Comparison of ENCODE assay signal across 16 cellular contexts in genomic region chr2:15795426-15795825, GRCh38.
"Had no signal": no experiment of that assay in that cellular context is flagged by ENCODE, and none has a peak within 500 bp of the region (broad histone marks: within the 10 kb centered on the region; RNA-seq: fewer than 3 reads in every experiment).

No MANE protein-coding gene starts in this region.

- H3K4me1 Mint-ChIP-seq: activated naive CD8-positive, alpha-beta T cell treated with anti-CD3 and anti-CD28 coated beads, Interleukin-2, amount 50 U/mL, for 24 hours; naive thymus-derived CD4-positive, alpha-beta T cell; T-cell had no signal

- H3K27ac ChIP-seq: ascending aorta, esophagus squamous epithelium, stomach, thoracic aorta, vagina, WERI-Rb-1 had no signal

- H3K4me3 ChIP-seq: ascending aorta, esophagus squamous epithelium, lung, stomach, thoracic aorta, vagina had no signal

- H3K4me1 ChIP-seq: ascending aorta, vagina had no signal

- H3K4me3 Mint-ChIP-seq: activated naive CD8-positive, alpha-beta T cell treated with anti-CD3 and anti-CD28 coated beads, Interleukin-2, amount 50 U/mL, for 24 hours; naive thymus-derived CD4-positive, alpha-beta T cell; T-cell had no signal

- H3K9me3 ChIP-seq: ascending aorta, esophagus squamous epithelium, stomach, thoracic aorta, vagina had no signal

- H3K36me3 Mint-ChIP-seq: naive thymus-derived CD4-positive, alpha-beta T cell; T-cell had no signal

- H3K9me3 Mint-ChIP-seq: activated naive CD8-positive, alpha-beta T cell treated with anti-CD3 and anti-CD28 coated beads, Interleukin-2, amount 50 U/mL, for 24 hours; T-cell had no signal

- H3K36me3 ChIP-seq: ascending aorta, esophagus squamous epithelium, stomach, thoracic aorta, vagina, WERI-Rb-1 had no signal

- H3K27ac Mint-ChIP-seq: activated naive CD8-positive, alpha-beta T cell treated with anti-CD3 and anti-CD28 coated beads, Interleukin-2, amount 50 U/mL, for 24 hours; naive thymus-derived CD4-positive, alpha-beta T cell; T-cell had no signal

- H3K27me3 ChIP-seq: ascending aorta, esophagus squamous epithelium, vagina had no signal

- ATAC-seq: activated naive CD8-positive, alpha-beta T cell treated with anti-CD3 and anti-CD28 coated beads, Interleukin-2, amount 50 U/mL, for 24 hours; T-cell had no signal

- DNase-seq: activated CD4-positive, alpha-beta T cell treated with anti-CD3 and anti-CD28 coated beads for 4 hours; activated naive CD4-positive, alpha-beta T cell treated with Interleukin-2 at 50 U/mL for 16 hours; activated naive CD8-positive, alpha-beta T cell treated with anti-CD3 and anti-CD28 coated beads, Interleukin-2, amount 50 U/mL, for 24 hours; esophagus squamous epithelium; kidney glomerular epithelial cell; naive thymus-derived CD4-positive, alpha-beta T cell; occipital lobe; stimulated activated CD4-positive, alpha-beta T cell treated with anti-CD3 and anti-CD28 coated beads, Interleukin-4, amount 100 ng/mL, for 4 hours; stomach; T-cell; T1000; WERI-Rb-1 had no signal
